29 cellular contexts compared by ENCODE assay signal in the genomic region with DNA sequence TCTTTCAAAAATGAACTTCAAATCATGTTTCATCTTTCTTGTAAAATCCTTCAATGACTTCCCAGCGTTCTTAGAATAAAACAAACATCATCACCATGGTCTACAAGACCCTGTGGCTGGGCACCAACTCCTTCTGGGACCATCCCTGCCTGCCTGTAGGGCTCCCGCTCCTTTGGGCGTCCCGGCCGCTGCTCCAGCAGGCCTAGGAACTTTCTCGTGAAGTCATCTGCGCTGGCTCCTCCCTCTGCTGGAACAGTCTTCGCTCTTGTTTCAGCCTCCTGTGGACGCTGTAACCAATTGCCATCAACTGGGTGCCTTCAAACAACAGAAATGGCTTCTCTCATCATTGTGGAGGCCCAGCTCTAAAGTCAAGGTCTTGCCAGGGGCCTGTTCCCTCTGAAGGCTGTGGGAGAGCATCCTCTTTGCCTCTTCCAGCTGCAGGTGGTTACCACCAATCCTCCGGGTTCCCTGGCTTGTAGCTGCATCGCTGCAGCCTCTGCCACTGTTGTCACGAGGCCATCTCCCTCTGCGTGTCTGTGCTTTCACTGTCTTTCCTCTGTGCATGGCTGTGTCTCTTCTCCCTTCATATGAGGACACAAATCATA.
"Had no signal": no experiment of that assay in that cellular context is flagged by ENCODE, and none has a peak within 500 bp of the region (broad histone marks: within the 10 kb centered on the region; RNA-seq: fewer than 3 reads in every experiment).

No MANE protein-coding gene starts in this region.

- H3K27me3 Mint-ChIP-seq: activated naive CD8-positive, alpha-beta T cell treated with anti-CD3 and anti-CD28 coated beads, Interleukin-2, amount 10 ng/mL, durations not matched to agents 7 days and 5 days had no signal

- H3K4me3 ChIP-seq: esophagus muscularis mucosa, heart right ventricle, left lung, lung, psoas muscle, right atrium auricular region, SK-N-MC, testis, transverse colon, uterus had no signal

- H3K9ac ChIP-seq: parathyroid adenoma had no signal

- H3K9me3 Mint-ChIP-seq: activated naive CD8-positive, alpha-beta T cell treated with anti-CD3 and anti-CD28 coated beads, Interleukin-2, amount 10 ng/mL, durations not matched to agents 7 days and 5 days; activated T-helper 2 cell treated with anti-CD3 and anti-CD28 coated beads, Interferon-gamma antibody, Interleukin-2, Interleukin-4, amounts not matched to agents 10 μg/mL and 5 μg/mL and 100 μg/mL, durations not matched to agents 14 hours and 24 hours and 36 hours; dendritic cell treated with granulocyte-macrophage colony-stimulating factor and Interleukin-4, amounts not matched to agents 40 ng/mL and 50 ng/mL, for 4 days; endodermal cell; nephron progenitor cell; T-helper 1 cell treated with Interleukin-12 subunit alpha and Interleukin-12 subunit beta and Interleukin-4 antibody, amounts not matched to agents 30 μg/mL and 1 μg/mL, for 36 hours had no signal

- ATAC-seq: activated CD8-positive, alpha-beta memory T cell treated with anti-CD3 and anti-CD28 coated beads, Interleukin-2, amount 10 ng/mL, durations not matched to agents 7 days and 5 days; activated CD8-positive, alpha-beta T cell treated with anti-CD3 and anti-CD28 coated beads, Interleukin-2, amount 10 ng/mL, durations not matched to agents 7 days and 5 days; foreskin keratinocyte; heart right ventricle; left lung; psoas muscle; stimulated activated naive CD8-positive, alpha-beta T cell treated with anti-CD3 and anti-CD28 coated beads, Interleukin-15, Interleukin-2, amounts not matched to agents 100 U/mL and 50 U/mL, for 24 hours had no signal

- H3K27ac Mint-ChIP-seq: activated CD8-positive, alpha-beta memory T cell treated with anti-CD3 and anti-CD28 coated beads, Interleukin-2, amount 10 ng/mL, durations not matched to agents 7 days and 5 days; activated CD8-positive, alpha-beta T cell treated with anti-CD3 and anti-CD28 coated beads, Interleukin-2, amount 10 ng/mL, durations not matched to agents 7 days and 5 days; activated naive CD8-positive, alpha-beta T cell treated with anti-CD3 and anti-CD28 coated beads, Interleukin-2, amount 10 ng/mL, durations not matched to agents 7 days and 5 days; activated T-helper 2 cell treated with anti-CD3 and anti-CD28 coated beads, Interferon-gamma antibody, Interleukin-2, Interleukin-4, amounts not matched to agents 10 μg/mL and 5 μg/mL and 100 μg/mL, durations not matched to agents 14 hours and 24 hours and 36 hours; dendritic cell treated with granulocyte-macrophage colony-stimulating factor and Interleukin-4, amounts not matched to agents 40 ng/mL and 50 ng/mL, for 4 days; endodermal cell; nephron progenitor cell; T-helper 1 cell treated with Interleukin-12 subunit alpha and Interleukin-12 subunit beta and Interleukin-4 antibody, amounts not matched to agents 30 μg/mL and 1 μg/mL, for 36 hours had no signal

- H3K4me1 ChIP-seq: foreskin keratinocyte, parathyroid adenoma, psoas muscle, testis, uterus had no signal

- H3K36me3 Mint-ChIP-seq: activated CD8-positive, alpha-beta memory T cell treated with anti-CD3 and anti-CD28 coated beads, Interleukin-2, amount 10 ng/mL, durations not matched to agents 7 days and 5 days; activated naive CD8-positive, alpha-beta T cell treated with anti-CD3 and anti-CD28 coated beads, Interleukin-2, amount 10 ng/mL, durations not matched to agents 7 days and 5 days had no signal

- H3K9me3 ChIP-seq: esophagus muscularis mucosa, heart right ventricle, left lung, psoas muscle, right atrium auricular region, testis, transverse colon, uterus had no signal

- FAIRE-seq: astrocyte had no signal

- H3K4me3 Mint-ChIP-seq: activated CD8-positive, alpha-beta memory T cell treated with anti-CD3 and anti-CD28 coated beads, Interleukin-2, amount 10 ng/mL, durations not matched to agents 7 days and 5 days; activated CD8-positive, alpha-beta T cell treated with anti-CD3 and anti-CD28 coated beads, Interleukin-2, amount 10 ng/mL, durations not matched to agents 7 days and 5 days; activated naive CD8-positive, alpha-beta T cell treated with anti-CD3 and anti-CD28 coated beads, Interleukin-2, amount 10 ng/mL, durations not matched to agents 7 days and 5 days; dendritic cell treated with granulocyte-macrophage colony-stimulating factor and Interleukin-4, amounts not matched to agents 40 ng/mL and 50 ng/mL, for 4 days; endodermal cell; nephron progenitor cell; T-helper 1 cell treated with Interleukin-12 subunit alpha and Interleukin-12 subunit beta and Interleukin-4 antibody, amounts not matched to agents 30 μg/mL and 1 μg/mL, for 36 hours had no signal

- H3K27ac ChIP-seq: brain microvascular endothelial cell, esophagus muscularis mucosa, foreskin keratinocyte, heart right ventricle, left lung, parathyroid adenoma, psoas muscle, right atrium auricular region, SK-N-MC, testis, transverse colon, uterus had no signal

- H3K36me3 ChIP-seq: brain microvascular endothelial cell, esophagus muscularis mucosa, heart right ventricle, left lung, right atrium auricular region, transverse colon, uterus had no signal

- H3K27me3 ChIP-seq: brain microvascular endothelial cell, foreskin keratinocyte, right atrium auricular region, testis had no signal

- DNase-seq: activated CD4-positive, alpha-beta T cell treated with anti-CD3 and anti-CD28 coated beads, Interleukin-2, amount 50 U/mL, for 1 hour; activated CD8-positive, alpha-beta memory T cell treated with anti-CD3 and anti-CD28 coated beads, Interleukin-2, amount 10 ng/mL, durations not matched to agents 7 days and 5 days; activated CD8-positive, alpha-beta T cell treated with anti-CD3 and anti-CD28 coated beads, Interleukin-2, amount 10 ng/mL, durations not matched to agents 7 days and 5 days; activated naive CD8-positive, alpha-beta T cell treated with anti-CD3 and anti-CD28 coated beads, Interleukin-2, amount 10 ng/mL, durations not matched to agents 7 days and 5 days; activated T-cell treated with anti-CD3 and anti-CD28 coated beads, Interleukin-2, amount 50 U/mL, for 48 hours; brain microvascular endothelial cell; central memory CD4-positive, alpha-beta T cell; endodermal cell; foreskin keratinocyte; heart right ventricle; mesendoderm; nephron progenitor cell; psoas muscle; stimulated activated CD4-positive, alpha-beta T cell treated with anti-CD3 and anti-CD28 coated beads, Interleukin-12 subunit alpha, Interleukin-12 subunit beta, amount 100 ng/mL, for 4 hours; stimulated activated CD4-positive, alpha-beta T cell treated with anti-CD3 and anti-CD28 coated beads, Interleukin-4, amount 100 ng/mL, for 1 hour; stimulated activated naive CD8-positive, alpha-beta T cell treated with anti-CD3 and anti-CD28 coated beads, Interleukin-15, Interleukin-2, amounts not matched to agents 100 U/mL and 50 U/mL, for 24 hours; testis; transverse colon; uterus had no signal
